23 cellular contexts compared by ENCODE assay signal in genomic region chr16:85706449-85707034, GRCh38. TPM values are rescaled to one million over a fixed set of nuclear protein-coding genes. Genes with fewer than 3 reads are reported as not detected.
DNase-seq lines count a peak whose midpoint lies in the region; ATAC-seq, FAIRE-seq and TF ChIP-seq lines count a peak whose summit lies in the region.
"Had no signal": no experiment of that assay in that cellular context is flagged by ENCODE, and none has a peak within 500 bp of the region (broad histone marks: within the 10 kb centered on the region; RNA-seq: fewer than 3 reads in every experiment).

No MANE protein-coding gene starts in this region.

- TF ChIP-seq RAD21 in H1 (IDR thresholded peaks at IDR 0.05 in 1 of 2, conservative IDR thresholded peaks at IDR 0.05 in 1 of 2; ENCODE audit: low read depth in 2 of 2, low read length in 2 of 2) = no peak

- 0 out of 2 replicates have a peak overlapping the region, but pooled peaks have one; percentile 24 for H2BK20ac ChIP-seq in H1 (ENCODE audit: low read length)

- peaks cover 4% of the 10 kb centered on the region for H3K36me3 Mint-ChIP-seq in WTC11
- no peaks in the 10 kb centered on the region for H3K36me3 Mint-ChIP-seq in activated CD4-positive, alpha-beta memory T cell treated with anti-CD3 and anti-CD28 coated beads for 36 hours

- H3K4me1 Mint-ChIP-seq in WTC11 = peaks cover 4% of the 10 kb centered on the region
- no peaks in the 10 kb centered on the region for H3K4me1 Mint-ChIP-seq in activated CD4-positive, alpha-beta memory T cell treated with anti-CD3 and anti-CD28 coated beads for 36 hours (ENCODE audit: low read depth)
- H3K4me1 Mint-ChIP-seq: CD4-positive, CD25-positive, alpha-beta regulatory T cell; CD8-positive, alpha-beta memory T cell had no signal

- no peak overlapping the region for H2BK15ac ChIP-seq in H1 (ENCODE audit: low read length)

- H3K14ac ChIP-seq in H1 (ENCODE audit: insufficient read length) (no peak overlapping the region), trophoblast cell (ENCODE audit: low read length) (no peak overlapping the region)

- H4K8ac ChIP-seq in H1 (ENCODE audit: extremely low read depth, insufficient read depth, low read length) (no peak overlapping the region; the same call in 1 of the 2 replicates), trophoblast cell (ENCODE audit: low read depth, low read length) (no peak overlapping the region)

- TF ChIP-seq EP300 in H1 (IDR thresholded peaks at IDR 0.05; ENCODE audit: borderline replicate concordance in 1 of 2, low read depth in 2 of 2, low read length in 2 of 2) = no peak

- no peak overlapping the region for H3K27ac Mint-ChIP-seq in WTC11
- no peak overlapping the region for H3K27ac Mint-ChIP-seq in activated CD4-positive, alpha-beta memory T cell treated with anti-CD3 and anti-CD28 coated beads for 36 hours
- H3K27ac Mint-ChIP-seq: CD4-positive, CD25-positive, alpha-beta regulatory T cell; CD8-positive, alpha-beta memory T cell; GM23338; H9 had no signal

- H3K23ac ChIP-seq in H1 (ENCODE audit: insufficient read length) (no peak overlapping the region), trophoblast cell (ENCODE audit: low read length) (no peak overlapping the region)

- H3K27me3 ChIP-seq in H1 (replicated peaks in 1 of 4; ENCODE audit: control insufficient read depth in 3 of 4, extremely low read depth in 1 of 4, insufficient read depth in 3 of 4, low read length in 3 of 4) (no peaks in the 10 kb centered on the region), trophoblast cell (ENCODE audit: insufficient read depth, low read length) (no peaks in the 10 kb centered on the region)
- H3K27me3 ChIP-seq: BE2C had no signal

- H3K9me3 ChIP-seq in H1 (ENCODE audit: insufficient read depth in 2 of 2, low read depth in 1 of 2, low read length in 1 of 2) (peaks cover 0 to under 1% of the 10 kb centered on the region in 2 experiments; a peak in 1 of 4 replicates), trophoblast cell (ENCODE audit: insufficient read depth, low read depth, low read length) (no peaks in the 10 kb centered on the region)
- H3K9me3 ChIP-seq: BE2C, Caco-2 had no signal

- H3K9ac ChIP-seq in H1 (replicated peaks in 1 of 4; ENCODE audit: extremely low read depth in 1 of 4, low read depth in 3 of 4, low read length in 3 of 4) (no peak overlapping the region), trophoblast cell (ENCODE audit: low read length) (peak overlapping the region; percentile 52)
- H3K9ac ChIP-seq: KMS-11 had no signal

- no peak overlapping the region for H3K4ac ChIP-seq in H1 (replicated peaks; ENCODE audit: insufficient read length, low read depth, low read length)
- H3K4ac ChIP-seq in trophoblast cell (ENCODE audit: low read depth, low read length) = no peak overlapping the region

- H3K4me1 ChIP-seq in H1 (replicated peaks in 1 of 4; ENCODE audit: control insufficient read depth in 3 of 4, insufficient read depth in 4 of 4, low read length in 3 of 4) (no peaks in the 10 kb centered on the region), trophoblast cell (ENCODE audit: control insufficient read depth in 1 of 2, insufficient read depth in 2 of 2, low read length in 2 of 2) (no peaks in the 10 kb centered on the region)
- H3K4me1 ChIP-seq: BE2C had no signal

- 95% methylated on average over 11 of the region's 11 CpGs; no CpG with 5 or more reads in 1 of the 2 experiments for WGBS in H1 (ENCODE audit: extremely low coverage in 1 of 2, insufficient coverage in 1 of 2, insufficient read length in 1 of 2, insufficient replicate concordance in 2 of 2, low coverage in 1 of 2, low lambda C conversion rate in 2 of 2, missing lambda C conversion rate in 1 of 2), 2 experiments
- no CpG with 5 or more reads among the region's 11 CpGs for WGBS in trophoblast cell (ENCODE audit: extremely low coverage, insufficient coverage, insufficient read length)

- H4K20me1 ChIP-seq in H1 (replicated peaks in 1 of 2; ENCODE audit: control insufficient read depth in 1 of 2, insufficient read depth in 2 of 2, low read length in 2 of 2) = peaks cover 0 to 2% of the 10 kb centered on the region in 2 experiments

- intact Hi-C loops in activated CD4-positive, alpha-beta memory T cell treated with anti-CD3 and anti-CD28 coated beads for 36 hours (cut with micrococcal nuclease) = no loop called here

- 0 out of 2 replicates have a peak overlapping the region, but pooled peaks have one; percentile 2 for H2BK12ac ChIP-seq in H1 (ENCODE audit: low read depth, low read length)
- no peak overlapping the region for H2BK12ac ChIP-seq in trophoblast cell (ENCODE audit: low read length)

- H3K27ac ChIP-seq in H1 (ENCODE audit: low read depth, low read length) (no peak overlapping the region), trophoblast cell (ENCODE audit: low read depth, low read length) (no peak overlapping the region)
- H3K27ac ChIP-seq: HL-60, KMS-11 had no signal

- no peak overlapping the region for H4K5ac ChIP-seq in H1 (ENCODE audit: insufficient read length, low read depth, low read length)

- no peaks in the 10 kb centered on the region for H3K79me1 ChIP-seq in H1 (ENCODE audit: low read depth, low read length)
- H3K79me1 ChIP-seq in trophoblast cell (ENCODE audit: low read length) = no peaks in the 10 kb centered on the region

- H4K91ac ChIP-seq in H1 (replicated peaks; ENCODE audit: insufficient read length, low read length) (no peak overlapping the region), trophoblast cell (ENCODE audit: low read depth, low read length) (no peak overlapping the region)

- ATAC-seq in WTC11 = no peak
- no peak for ATAC-seq in GM18873 (IDR thresholded peaks at IDR 0.05; ENCODE audit: low FRiP score, unreplicated experiment)
- ATAC-seq in HG03095 (IDR thresholded peaks at IDR 0.05; ENCODE audit: unreplicated experiment) = no peak
- ATAC-seq: GM23338 had no signal

- DNase-seq in HTR-8/SVneo (ENCODE audit: insufficient read length, low spot score) = no peak
- DNase-seq in WTC11 (ENCODE audit: low spot score) = no peak
- no peak for DNase-seq in H1 (ENCODE audit: low read depth in 1 of 2, low spot score in 2 of 2)
- no peak for DNase-seq in trophoblast cell
- DNase-seq in activated CD4-positive, alpha-beta memory T cell treated with anti-CD3 and anti-CD28 coated beads for 36 hours = no peak
- no peak for DNase-seq in SIG-M5 treated with dmso at 0.1 percent for 504 hours (lab: John Stamatoyannopoulos, UW; ENCODE audit: unreplicated experiment)
- DNase-seq: ACHN; BE2C; C1 segment of cervical spinal cord; Caco-2; CD4-positive, CD25-positive, alpha-beta regulatory T cell; CD8-positive, alpha-beta memory T cell; H9 had no signal

- H2AK5ac ChIP-seq in H1 (ENCODE audit: low read depth, low read length) (no peak overlapping the region), trophoblast cell (ENCODE audit: low read length) (no peak overlapping the region)

- H2BK120ac ChIP-seq in H1 (replicated peaks; ENCODE audit: low read depth, low read length) (no peak overlapping the region), trophoblast cell (ENCODE audit: insufficient read depth, low read length, poor library complexity) (no peak overlapping the region)

- H3K56ac ChIP-seq in H1 (replicated peaks; ENCODE audit: insufficient read length, low read depth, low read length) = no peak overlapping the region

- TF ChIP-seq CTCF in WTC11 (IDR thresholded peaks at IDR 0.05) (no peak), H1 (IDR thresholded peaks at IDR 0.05; ENCODE audit: control extremely low read depth in 1 of 3, insufficient read depth in 1 of 3, low read depth in 1 of 3, low read length in 3 of 3) (no peak)

- no peak overlapping the region for H3K4me3 Mint-ChIP-seq in WTC11
- H3K4me3 Mint-ChIP-seq in activated CD4-positive, alpha-beta memory T cell treated with anti-CD3 and anti-CD28 coated beads for 36 hours = no peak overlapping the region
- H3K4me3 Mint-ChIP-seq: CD4-positive, CD25-positive, alpha-beta regulatory T cell; CD8-positive, alpha-beta memory T cell; GM23338; H9 had no signal

- FAIRE-seq in HTR-8/SVneo (lab: Jason Lieb, UNC) (peak; percentile 95), H1 (lab: Jason Lieb, UNC) (no peak)
- FAIRE-seq: A204.1, D721Med, G401.6, GM19239 had no signal

- H3K4me3 ChIP-seq in H1 (ENCODE audit: extremely low read depth in 1 of 4, insufficient read depth in 2 of 4, low read depth in 3 of 4, low read length in 4 of 4) (no peak overlapping the region), trophoblast cell (ENCODE audit: low read depth, low read length) (peak overlapping the region; percentile 63)
- H3K4me3 ChIP-seq: GM23338 had no signal

- H3K79me2 ChIP-seq in H1 (ENCODE audit: control insufficient read depth in 1 of 2, insufficient read depth in 2 of 2, low read length in 2 of 2) = no peaks in the 10 kb centered on the region
- H3K79me2 ChIP-seq in trophoblast cell (ENCODE audit: control insufficient read depth, insufficient read depth, low read length, poor library complexity) = no peaks in the 10 kb centered on the region

- no peak overlapping the region for H4K12ac ChIP-seq in trophoblast cell (ENCODE audit: low read depth, low read length)

- H3K18ac ChIP-seq in H1 (ENCODE audit: extremely low read depth, low read length) = no peak overlapping the region
- no peak overlapping the region for H3K18ac ChIP-seq in trophoblast cell (ENCODE audit: low read length)

- peaks cover under 1% of the 10 kb centered on the region; the same call in 1 of the 2 replicates for H3K9me3 Mint-ChIP-seq in WTC11
- peaks cover 6% of the 10 kb centered on the region for H3K9me3 Mint-ChIP-seq in activated CD4-positive, alpha-beta memory T cell treated with anti-CD3 and anti-CD28 coated beads for 36 hours
- H3K9me3 Mint-ChIP-seq: CD8-positive, alpha-beta memory T cell; GM23338 had no signal

- POLR2A ChIA-PET in WTC11 (lab: Charles Lee) = no interaction called here
- POLR2A ChIA-PET in H1 (lab: Charles Lee; ENCODE audit: partially characterized antibody) = interaction anchor here (0.6 to 1.1 kb wide), 3 partner anchors 9 to 55 kb away, joined by 3 to 4 read pairs (median 3); no protein-coding TSS in a partner anchor
- POLR2A ChIA-PET in activated CD4-positive, alpha-beta memory T cell treated with anti-CD3 and anti-CD28 coated beads for 36 hours (lab: Charles Lee) = no interaction called here

- no peak overlapping the region for H2BK5ac ChIP-seq in H1 (ENCODE audit: low read depth, low read length)
- H2BK5ac ChIP-seq in trophoblast cell (ENCODE audit: low read depth, low read length, poor library complexity) = no peak overlapping the region

- no peaks in the 10 kb centered on the region for H3K27me3 Mint-ChIP-seq in WTC11 (ENCODE audit: low read depth)
- H3K27me3 Mint-ChIP-seq in activated CD4-positive, alpha-beta memory T cell treated with anti-CD3 and anti-CD28 coated beads for 36 hours = no peaks in the 10 kb centered on the region

- TF ChIP-seq POLR2A in H1 (IDR thresholded peaks at IDR 0.05; ENCODE audit: control extremely low read depth in 1 of 2, low read depth in 2 of 2, low read length in 2 of 2) = no peak

- H3K36me3 ChIP-seq in H1 (ENCODE audit: control insufficient read depth in 2 of 4, insufficient read depth in 4 of 4, low read length in 3 of 4) (no peaks in the 10 kb centered on the region), trophoblast cell (ENCODE audit: control insufficient read depth in 1 of 2, insufficient read depth in 2 of 2, low read length in 2 of 2) (no peaks in the 10 kb centered on the region)
- H3K36me3 ChIP-seq: BE2C had no signal

- H2AFZ ChIP-seq in H1 (ENCODE audit: low read length) (no peak overlapping the region), trophoblast cell (ENCODE audit: insufficient read depth, low read length, poor library complexity) (no peak overlapping the region)
- H2AFZ ChIP-seq: GM23338 had no signal

- 0 out of 2 replicates have a peak, but pooled peaks cover 1% of the 10 kb centered on the region for H3K23me2 ChIP-seq in H1 (ENCODE audit: low read depth, low read length)

- H3K4me2 ChIP-seq in H1 (ENCODE audit: insufficient read depth in 1 of 2, low read depth in 2 of 2, low read length in 2 of 2) (no peak overlapping the region), trophoblast cell (ENCODE audit: low read length) (no peak overlapping the region)
- H3K4me2 ChIP-seq: GM23338, KMS-11 had no signal

- CTCF ChIA-PET in WTC11 (lab: Charles Lee) = interaction anchor here (0.7 to 1.2 kb wide), 3 partner anchors 11 to 285 kb away, joined by 3 to 4 read pairs (median 3); no protein-coding TSS in a partner anchor
- CTCF ChIA-PET in H1 (lab: Charles Lee; ENCODE audit: partially characterized antibody) = interaction anchor here (0.6 to 37.0 kb wide), 6 partner anchors 8 to 31 kb away, joined by 3 to 620 read pairs (median 3); no protein-coding TSS in a partner anchor
- CTCF ChIA-PET in activated CD4-positive, alpha-beta memory T cell treated with anti-CD3 and anti-CD28 coated beads for 36 hours (lab: Charles Lee) = no interaction called here

RNA-seq across cellular contexts. Expression of gene GINS2, which starts 17.8 kb away (rescaled TPM):
- 35.5 to 38.4 TPM (median 38.0 TPM) in 3 replicates for total RNA-seq in WTC11 (2021)
- total RNA-seq in H1 (2021; fragmentation: NEBNext Ultra II Directional; extraction: Animal tissue kit (Norgen Biotek cat#: 25700)) = 51.4 and 59.1 TPM in 2 replicates
- 22.5 and 29.4 TPM in 2 replicates for polyA plus RNA-seq in H1 (2011; rRNA removed)
- 31.5 TPM for polyA plus RNA-seq in H1 (2011; cell fraction: cytosol; rRNA removed)
- 18.3 TPM for polyA plus RNA-seq in H1 (2011; cell fraction: nucleus; rRNA removed)
- 34.6 to 46.9 TPM (median 38.3 TPM) in 4 replicates for polyA plus RNA-seq in H1 (2012, experiment 1 of 2)
- 17.0 TPM for polyA plus RNA-seq in H1 (2012, experiment 2 of 2)
- 28.2 TPM for polyA plus RNA-seq in H1 (2013, experiment 1 of 2)
- polyA plus RNA-seq in H1 (2013, experiment 2 of 2) = 28.2 TPM
- 24.8 and 29.1 TPM in 2 replicates for polyA minus RNA-seq in H1 (2011; rRNA and poly(A)+ RNA removed)
- 14.1 TPM for polyA minus RNA-seq in H1 (2011; cell fraction: cytosol; rRNA and poly(A)+ RNA removed)
- polyA minus RNA-seq in H1 (2011; cell fraction: nucleus; rRNA and poly(A)+ RNA removed) = 18.6 TPM
- 11.3 and 12.4 TPM in 2 replicates for polyA plus RNA-seq in trophoblast cell (2013)
- 10 to 100 TPM; 66.9 to 67.8 TPM for total RNA-seq in activated CD4-positive, alpha-beta memory T cell treated with anti-CD3 and anti-CD28 coated beads for 36 hours

RNA-seq across cellular contexts. Expression of gene C16orf74, which starts 44.4 kb away (rescaled TPM):
- 6.3 to 8.3 TPM (median 7.9 TPM) in 3 replicates for total RNA-seq in WTC11 (2021)
- total RNA-seq in H1 (2021; fragmentation: NEBNext Ultra II Directional; extraction: Animal tissue kit (Norgen Biotek cat#: 25700)) = 6.1 and 7.3 TPM in 2 replicates
- polyA plus RNA-seq in H1 (2011; rRNA removed) = 9.3 and 13.4 TPM in 2 replicates
- polyA plus RNA-seq in H1 (2011; cell fraction: cytosol; rRNA removed) = 9.3 TPM
- polyA plus RNA-seq in H1 (2011; cell fraction: nucleus; rRNA removed) = 9.9 TPM
- 4.3 to 8.8 TPM (median 7.6 TPM) in 4 replicates for polyA plus RNA-seq in H1 (2012, experiment 1 of 2)
- polyA plus RNA-seq in H1 (2012, experiment 2 of 2) = 7.0 TPM
- 9.0 TPM for polyA plus RNA-seq in H1 (2013, experiment 1 of 2)
- polyA plus RNA-seq in H1 (2013, experiment 2 of 2) = 8.4 TPM
- polyA minus RNA-seq in H1 (2011; rRNA and poly(A)+ RNA removed) = 0.44 and 0.85 TPM in 2 replicates
- polyA minus RNA-seq in H1 (2011; cell fraction: cytosol; rRNA and poly(A)+ RNA removed) = 2.2 TPM
- 1.1 TPM for polyA minus RNA-seq in H1 (2011; cell fraction: nucleus; rRNA and poly(A)+ RNA removed)
- 23.7 and 24.1 TPM in 2 replicates for polyA plus RNA-seq in trophoblast cell (2013)
- total RNA-seq in activated CD4-positive, alpha-beta memory T cell treated with anti-CD3 and anti-CD28 coated beads for 36 hours = not detected
- total RNA-seq: LHCN-M2 had no signal
